ENCODE assay signal across 1 cellular context in genomic region chr1:147669475-147670318, GRCh38.
TF ChIP-seq lines count a peak whose summit lies in the region.

No MANE protein-coding gene starts in this region.

TF ChIP-seq in HepG2, 621 proteins besides CTCF, POLR2A, EP300 and RAD21 (continued from another document and continues in another):
- no peak for TF ChIP-seq REST (IDR thresholded peaks at IDR 0.05; ENCODE audit: borderline replicate concordance in 1 of 2, low read depth in 1 of 2, low read length in 2 of 2)
- no peak for TF ChIP-seq ZKSCAN5 (CRISPR knock-in tag; IDR thresholded peaks at IDR 0.05)
- no peak for TF ChIP-seq THAP11 (CRISPR knock-in tag; IDR thresholded peaks at IDR 0.05)
- TF ChIP-seq PREB (CRISPR knock-in tag; IDR thresholded peaks at IDR 0.05): no peak
- peak; percentile 67; the same call in 1 of the 2 replicates for TF ChIP-seq ZNF547 (CRISPR knock-in tag; IDR thresholded peaks at IDR 0.05)
- no peak; the same call in 1 of the 2 replicates for TF ChIP-seq ZNF142 (CRISPR knock-in tag; IDR thresholded peaks at IDR 0.05)
- peak; percentile 70; the same call in 1 of the 2 replicates for TF ChIP-seq PHF8 (CRISPR knock-in tag; IDR thresholded peaks at IDR 0.05)
- no peak for TF ChIP-seq ZNF577 (CRISPR knock-in tag; IDR thresholded peaks at IDR 0.05; ENCODE audit: borderline replicate concordance, low read depth)
- no peak for TF ChIP-seq HMGA1 (CRISPR knock-in tag; conservative IDR thresholded peaks at IDR 0.05)
- no peak for TF ChIP-seq ZNF432 (CRISPR knock-in tag; IDR thresholded peaks at IDR 0.05; ENCODE audit: borderline replicate concordance)
- no peak for TF ChIP-seq TAF15 (IDR thresholded peaks at IDR 0.05; ENCODE audit: low read depth, low read length, poor library complexity, severe bottlenecking)
- no peak for TF ChIP-seq GMEB1 (CRISPR knock-in tag; IDR thresholded peaks at IDR 0.05; ENCODE audit: borderline replicate concordance)
- TF ChIP-seq SP4 (CRISPR knock-in tag; IDR thresholded peaks at IDR 0.05): no peak
- no peak for TF ChIP-seq NCOA5 (CRISPR knock-in tag; IDR thresholded peaks at IDR 0.05)
- 0 out of 2 replicates have a peak, but pooled peaks have one; percentile 51 for TF ChIP-seq ZNF564 (CRISPR knock-in tag; IDR thresholded peaks at IDR 0.05)
- TF ChIP-seq RARA (CRISPR knock-in tag; IDR thresholded peaks at IDR 0.05): no peak
- no peak for TF ChIP-seq ZNF354B (CRISPR knock-in tag; IDR thresholded peaks at IDR 0.05)
- TF ChIP-seq ZSCAN9 (CRISPR knock-in tag; IDR thresholded peaks at IDR 0.05; ENCODE audit: borderline replicate concordance): no peak
- TF ChIP-seq KLF12 (CRISPR knock-in tag; IDR thresholded peaks at IDR 0.05; ENCODE audit: borderline replicate concordance): 0 out of 2 replicates have a peak, but pooled peaks have one; percentile 24
- no peak for TF ChIP-seq RBM39 (IDR thresholded peaks at IDR 0.05; ENCODE audit: low read depth, low read length, poor library complexity, severe bottlenecking)
- TF ChIP-seq ZMYM4 (CRISPR knock-in tag; IDR thresholded peaks at IDR 0.05): no peak
- no peak for TF ChIP-seq TCF7 (IDR thresholded peaks at IDR 0.05; ENCODE audit: low read depth)
- peak; percentile 44; the same call in 1 of the 2 replicates for TF ChIP-seq GABPB1 (CRISPR knock-in tag; IDR thresholded peaks at IDR 0.05)
- TF ChIP-seq LRRFIP1 (CRISPR knock-in tag; conservative IDR thresholded peaks at IDR 0.05): no peak
- TF ChIP-seq NFAT5 (CRISPR knock-in tag; IDR thresholded peaks at IDR 0.05): no peak; the same call in 1 of the 2 replicates
- TF ChIP-seq SP2 (CRISPR knock-in tag; IDR thresholded peaks at IDR 0.05): no peak
- TF ChIP-seq ZNF781 (CRISPR knock-in tag; IDR thresholded peaks at IDR 0.05; ENCODE audit: borderline replicate concordance, not compliant biosample characterization): peak; percentile 92
- peak; percentile 78; the same call in 1 of the 2 replicates for TF ChIP-seq ZNF296 (CRISPR knock-in tag; conservative IDR thresholded peaks at IDR 0.05)
- no peak for TF ChIP-seq EHMT2 (IDR thresholded peaks at IDR 0.05; ENCODE audit: borderline replicate concordance, low read depth, low read length)
- TF ChIP-seq GATAD1 (CRISPR knock-in tag; IDR thresholded peaks at IDR 0.05): no peak
- no peak for TF ChIP-seq REPIN1 (CRISPR knock-in tag; IDR thresholded peaks at IDR 0.05; ENCODE audit: borderline replicate concordance, low read depth)
- no peak for TF ChIP-seq KLF16 (CRISPR knock-in tag; IDR thresholded peaks at IDR 0.05)
- TF ChIP-seq RFX1 (IDR thresholded peaks at IDR 0.05): no peak
- TF ChIP-seq ETV6 (CRISPR knock-in tag; conservative IDR thresholded peaks at IDR 0.05): no peak
- TF ChIP-seq TBX2 (CRISPR knock-in tag; IDR thresholded peaks at IDR 0.05; ENCODE audit: borderline replicate concordance): peak; percentile 52; the same call in 1 of the 2 replicates
- TF ChIP-seq KMT2A (CRISPR knock-in tag; IDR thresholded peaks at IDR 0.05): no peak; the same call in none of the 2 replicates
